4 cellular contexts compared by ENCODE assay signal in the genomic region with DNA sequence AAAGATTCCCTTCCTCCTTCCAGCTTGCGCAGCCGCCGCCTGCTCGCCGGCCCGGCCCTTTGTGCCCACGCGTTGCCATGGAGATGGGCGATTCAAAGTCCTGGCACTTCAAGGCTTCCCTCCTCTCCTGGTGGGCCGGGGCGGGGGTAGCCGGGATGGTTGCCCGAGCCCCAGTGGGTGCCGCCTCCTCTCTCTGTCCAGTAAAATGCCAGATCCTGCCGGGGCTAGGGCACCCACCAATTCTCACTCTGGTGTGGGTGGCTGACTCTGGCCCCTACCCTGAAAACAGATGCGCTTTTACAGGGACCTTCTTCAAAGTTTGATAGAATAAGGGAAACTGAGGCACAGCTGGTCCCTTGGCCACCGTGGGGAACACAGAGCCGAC. TPM values are rescaled to one million over a fixed set of nuclear protein-coding genes. Genes with fewer than 3 reads are reported as not detected.
"Had no signal": no experiment of that assay in that cellular context is flagged by ENCODE, and none has a peak within 500 bp of the region (broad histone marks: within the 10 kb centered on the region; RNA-seq: fewer than 3 reads in every experiment).

No MANE protein-coding gene starts in this region.

RNA-seq across cellular contexts. Expression of a gene that starts 22.2 kb away (rescaled TPM):
- total RNA-seq: activated B cell treated with CpG ODN at 0.5 μM for 24 hours; activated CD4-positive, alpha-beta T cell treated with anti-CD3 and anti-CD28 coated beads for 36 hours; fibroblast of villous mesenchyme had no signal
- polyA plus RNA-seq: smooth muscle cell had no signal
